Comparison of ENCODE assay signal across 13 cellular contexts in the genomic region with DNA sequence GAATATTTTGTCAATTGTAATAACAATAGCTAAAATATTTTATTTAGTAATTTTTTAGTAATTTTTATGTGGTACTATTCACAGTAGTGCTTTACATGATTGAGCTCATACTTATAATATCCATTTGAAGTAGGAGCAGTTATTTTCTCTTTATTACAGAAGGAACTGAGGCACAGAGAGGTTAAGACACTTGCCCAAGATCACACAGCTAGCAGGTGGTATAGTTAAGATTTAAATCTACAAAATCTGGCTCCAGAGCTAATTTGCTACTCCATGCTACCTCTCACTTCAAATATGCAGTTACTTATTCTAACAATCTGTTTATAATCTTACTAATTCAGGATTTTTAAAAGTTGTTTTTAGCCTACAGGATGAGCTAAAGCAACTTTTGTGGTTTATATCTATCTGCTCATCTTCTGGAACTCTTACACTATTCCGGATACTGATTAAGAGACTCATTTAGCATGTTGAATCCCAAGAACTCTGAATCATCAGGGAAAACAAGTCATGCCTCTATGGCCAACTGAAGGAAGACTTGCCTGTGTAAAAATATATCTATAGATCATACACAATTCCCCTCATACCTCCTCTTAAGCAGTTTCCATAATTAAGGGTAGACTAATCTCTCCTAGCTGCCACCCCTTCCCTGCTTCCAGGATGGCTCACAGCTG.
DNase-seq lines count a peak whose midpoint lies in the region; TF ChIP-seq lines count a peak whose summit lies in the region.
"Had no signal": no experiment of that assay in that cellular context is flagged by ENCODE, and none has a peak within 500 bp of the region (broad histone marks: within the 10 kb centered on the region; RNA-seq: fewer than 3 reads in every experiment).

No MANE protein-coding gene starts in this region.

- H3K4ac ChIP-seq in H9 (ENCODE audit: low read depth, low read length): no peak overlapping the region

- H3K9ac ChIP-seq in H9 (ENCODE audit: extremely low read depth, insufficient read length, low read length): no peak overlapping the region

- no peak overlapping the region for H4K5ac ChIP-seq in H9 (ENCODE audit: insufficient read length, low read depth, low read length)

- H4K20me1 ChIP-seq in H9 (ENCODE audit: control insufficient read depth, insufficient read depth, insufficient read length): no peaks in the 10 kb centered on the region
- H4K20me1 ChIP-seq in osteoblast (ENCODE audit: insufficient read depth, low read length): no peaks in the 10 kb centered on the region

- H3K79me1 ChIP-seq in H9 (ENCODE audit: insufficient read depth, low read depth, low read length, poor library complexity, severe bottlenecking): no peaks in the 10 kb centered on the region

- no peak overlapping the region for H3K14ac ChIP-seq in H9 (ENCODE audit: insufficient read depth, low read length)

- H3K36me3 ChIP-seq in osteoblast (ENCODE audit: insufficient read depth, low read length): no peaks in the 10 kb centered on the region
- no peaks in the 10 kb centered on the region for H3K36me3 ChIP-seq in CD4-positive, alpha-beta memory T cell (ENCODE audit: insufficient read depth, low read length)
- H3K36me3 ChIP-seq: HAP-1 had no signal

- H3K27ac ChIP-seq in H9 (ENCODE audit: insufficient read length, low read depth, low read length) (no peak overlapping the region), osteoblast (ENCODE audit: low read depth, low read length) (no peak overlapping the region)
- H3K27ac ChIP-seq in CD4-positive, alpha-beta memory T cell (ENCODE audit: low read depth, low read length): no peak overlapping the region

- H2BK5ac ChIP-seq in H9 (ENCODE audit: insufficient read length, low read length): no peak overlapping the region

- H2BK12ac ChIP-seq in H9 (ENCODE audit: insufficient read length, low read depth, low read length): no peak overlapping the region

- no peak overlapping the region for H2BK15ac ChIP-seq in H9 (ENCODE audit: low read depth, low read length)

- H2AK5ac ChIP-seq in H9 (ENCODE audit: insufficient read length, low read length): no peak overlapping the region

- H3K9me3 ChIP-seq in H9 (ENCODE audit: control insufficient read depth, low read depth, low read length) (no peaks in the 10 kb centered on the region), osteoblast (ENCODE audit: low read depth, low read length) (no peaks in the 10 kb centered on the region)
- H3K9me3 ChIP-seq in CD4-positive, alpha-beta memory T cell (ENCODE audit: control insufficient read depth in 1 of 2, low read length in 2 of 2): no peaks in the 10 kb centered on the region
- H3K9me3 ChIP-seq: HAP-1 had no signal

- H3K27me3 ChIP-seq in H9 (ENCODE audit: insufficient read depth, low read length) (no peaks in the 10 kb centered on the region), osteoblast (ENCODE audit: insufficient read depth, low read length) (peaks cover 19% of the 10 kb centered on the region)
- H3K27me3 ChIP-seq in CD4-positive, alpha-beta memory T cell (ENCODE audit: insufficient read depth, low read length): no peaks in the 10 kb centered on the region

- no peaks in the 10 kb centered on the region for H3K9me3 Mint-ChIP-seq in H9
- no peaks in the 10 kb centered on the region for H3K9me3 Mint-ChIP-seq in brain
- no peaks in the 10 kb centered on the region for H3K9me3 Mint-ChIP-seq in CD4-positive, alpha-beta memory T cell

- no peak overlapping the region for H3K4me3 Mint-ChIP-seq in H9
- H3K4me3 Mint-ChIP-seq in brain: peak overlapping the region in 1 of 5 experiments; percentile 44
- no peak overlapping the region for H3K4me3 Mint-ChIP-seq in CD4-positive, alpha-beta memory T cell
- H3K4me3 Mint-ChIP-seq: T-cell had no signal

- H2BK20ac ChIP-seq in H9 (ENCODE audit: low read depth, low read length, poor library complexity, severe bottlenecking): no peak overlapping the region

- no peak overlapping the region for H4K91ac ChIP-seq in H9 (ENCODE audit: insufficient read length, low read depth, low read length)

- DNase-seq in EH (ENCODE audit: low read depth): peak; percentile 81
- no peak for DNase-seq in H9
- DNase-seq in osteoblast (ENCODE audit: insufficient read length, low spot score, missing footprints): peak; percentile 62
- DNase-seq in activated T-cell treated with anti-CD3 and anti-CD28 coated beads, Interleukin-2, amount 50 U/mL, for 1 hour: no peak
- DNase-seq in CD4-positive, alpha-beta memory T cell: no peak
- DNase-seq in activated gamma-delta T cell treated with Interleukin-2 at 50 U/mL for 16 hours: no peak
- DNase-seq: C1 segment of cervical spinal cord; NCI-H2107; NK-92 treated with Interleukin-12 subunit alpha and Interleukin-12 subunit beta, amount 100 ng/mL, for 24 hours; OCI-M1; T-cell had no signal

- H3K79me2 ChIP-seq in H9 (ENCODE audit: insufficient read depth, low read length): no peaks in the 10 kb centered on the region
- H3K79me2 ChIP-seq in osteoblast (ENCODE audit: insufficient read depth, low read length): no peaks in the 10 kb centered on the region

- TF ChIP-seq CTCF in H9 (conservative IDR thresholded peaks at IDR 0.05) (no peak), brain (conservative IDR thresholded peaks at IDR 0.05) (no peak), osteoblast (IDR thresholded peaks at IDR 0.05; ENCODE audit: extremely low read depth, low read depth, low read length) (no peak)

- no peak overlapping the region for H3K4me2 ChIP-seq in H9 (ENCODE audit: insufficient read depth, insufficient read length, low read length)
- H3K4me2 ChIP-seq in osteoblast (ENCODE audit: insufficient read depth, low read length): no peak overlapping the region

- no CpG with 5 or more reads among the region's 1 CpG for WGBS in H9 (ENCODE audit: extremely low coverage, insufficient read length, low lambda C conversion rate)

- no peak overlapping the region for H4K8ac ChIP-seq in H9 (replicated peaks; ENCODE audit: insufficient read length, low read depth, low read length)

- POLR2A ChIA-PET in CD4-positive, alpha-beta memory T cell (lab: Charles Lee; ENCODE audit: partially characterized antibody): no interaction called here

- H3K18ac ChIP-seq in H9 (ENCODE audit: insufficient read length, low read depth, low read length): no peak overlapping the region

- no peak overlapping the region for H3K4me3 ChIP-seq in osteoblast (ENCODE audit: insufficient read depth, low read length)
- H3K4me3 ChIP-seq in CD4-positive, alpha-beta memory T cell (ENCODE audit: low read length in 2 of 2): no peak overlapping the region
- H3K4me3 ChIP-seq: HAP-1 had no signal

- no peak overlapping the region for H3K23ac ChIP-seq in H9 (ENCODE audit: insufficient read length, low read depth, low read length)

- H3K27me3 Mint-ChIP-seq in H9 (ENCODE audit: low read depth) (no peaks in the 10 kb centered on the region), brain (peaks cover 2% of the 10 kb centered on the region)
- peaks cover 1 to 7% of the 10 kb centered on the region in 2 donors for H3K27me3 Mint-ChIP-seq in CD4-positive, alpha-beta memory T cell

- H3K36me3 Mint-ChIP-seq in H9 (ENCODE audit: insufficient read depth in 1 of 3, low read depth in 3 of 3) (no peaks in the 10 kb centered on the region; a peak in 2 of 7 replicates), brain (no peaks in the 10 kb centered on the region)
- H3K36me3 Mint-ChIP-seq in CD4-positive, alpha-beta memory T cell: no peaks in the 10 kb centered on the region
- H3K36me3 Mint-ChIP-seq: T-cell had no signal

- H3K23me2 ChIP-seq in H9 (ENCODE audit: insufficient read length, low read depth, low read length, poor library complexity, severe bottlenecking): no peaks in the 10 kb centered on the region

- no peak overlapping the region for H2BK120ac ChIP-seq in H9 (ENCODE audit: low read depth, low read length, poor library complexity, severe bottlenecking)

- no peak overlapping the region for H3T11ph ChIP-seq in H9 (ENCODE audit: low read length)

- CTCF ChIA-PET in CD4-positive, alpha-beta memory T cell (lab: Charles Lee; ENCODE audit: partially characterized antibody): no interaction called here

- H3K4me1 ChIP-seq in H9 (ENCODE audit: insufficient read depth, low read length) (peaks cover 2% of the 10 kb centered on the region), osteoblast (ENCODE audit: insufficient read depth, low read length) (no peaks in the 10 kb centered on the region)
- H3K4me1 ChIP-seq in CD4-positive, alpha-beta memory T cell (ENCODE audit: insufficient read depth, low read length): no peaks in the 10 kb centered on the region

- H3K27ac Mint-ChIP-seq in H9: peak overlapping the region in 2 of 3 experiments; percentile 42 to 55; a peak in 1 of 7 replicates
- peak overlapping the region in 3 of 5 experiments; percentile 43 to 89 (median 74) for H3K27ac Mint-ChIP-seq in brain
- no peak overlapping the region for H3K27ac Mint-ChIP-seq in CD4-positive, alpha-beta memory T cell
- H3K27ac Mint-ChIP-seq: T-cell had no signal

- intact Hi-C loops in CD4-positive, alpha-beta memory T cell (cut with micrococcal nuclease): no loop called here

- H3K4me1 Mint-ChIP-seq in H9 (peaks cover 41 to 44% of the 10 kb centered on the region in 2 experiments), brain (peaks cover 50% of the 10 kb centered on the region)
- no peaks in the 10 kb centered on the region for H3K4me1 Mint-ChIP-seq in CD4-positive, alpha-beta memory T cell
- H3K4me1 Mint-ChIP-seq: T-cell had no signal

- no peak overlapping the region for H3K56ac ChIP-seq in H9 (ENCODE audit: insufficient read length, low read depth, low read length)

- H2AFZ ChIP-seq in H9 (ENCODE audit: low read length) (no peak overlapping the region), osteoblast (ENCODE audit: low read length) (no peak overlapping the region)

Comparison
In these comparisons a context has a peak if more than half of its experiments do, and no peak if none do; other contexts are left out.
1. DNase-seq: peak in EH (single experiment) and osteoblast (single experiment); none in H9 (single experiment), activated T-cell treated with anti-CD3 and anti-CD28 coated beads, Interleukin-2, amount 50 U/mL, for 1 hour (single experiment), CD4-positive, alpha-beta memory T cell (0 of 5) and activated gamma-delta T cell treated with Interleukin-2 at 50 U/mL for 16 hours (single experiment).
2. H3K27ac Mint-ChIP-seq: peak in H9 (2 of 3) and brain (3 of 5); none in CD4-positive, alpha-beta memory T cell (0 of 7).